15 cellular contexts compared by ENCODE assay signal in the genomic region with DNA sequence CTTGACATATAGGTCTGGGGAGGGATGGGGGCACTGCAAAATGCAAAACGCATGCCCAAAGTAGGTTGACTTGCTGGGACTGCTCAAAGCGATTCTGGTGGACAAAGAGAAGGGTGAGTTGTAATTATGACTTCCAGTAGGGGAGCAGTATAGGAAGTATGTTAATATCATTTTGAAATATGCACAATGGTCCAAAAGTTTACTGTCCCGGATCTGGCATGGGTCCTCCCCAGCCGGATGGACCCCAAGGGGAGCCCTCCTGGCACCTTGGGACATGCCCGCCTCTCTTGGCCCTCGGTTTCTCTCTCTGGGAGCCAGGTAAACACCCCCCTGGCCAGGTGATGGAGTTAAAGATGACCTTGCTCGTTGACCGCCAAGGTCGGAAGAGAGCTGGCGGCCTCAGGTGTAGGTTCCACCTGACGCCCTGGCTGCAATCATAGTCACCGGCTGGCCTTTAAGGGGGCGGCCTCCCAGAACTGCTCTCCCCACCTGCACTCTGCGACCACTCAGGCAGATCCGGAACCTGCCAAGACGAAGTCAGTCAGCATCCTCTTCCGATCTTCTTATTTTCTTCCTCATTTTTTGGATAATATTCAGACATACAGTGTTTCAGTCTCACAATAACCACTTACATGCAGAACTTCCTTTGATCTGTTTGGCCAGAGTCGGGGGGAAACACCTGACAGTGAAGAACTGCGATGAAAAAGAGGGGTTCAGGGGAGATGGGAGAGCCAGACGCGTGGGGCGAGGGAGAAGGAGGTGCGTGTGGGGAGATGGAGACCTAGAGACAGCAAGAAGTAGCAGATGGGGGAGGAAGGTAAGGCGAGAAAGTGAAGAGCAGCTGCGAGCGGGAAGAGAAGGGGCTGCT.
DNase-seq lines count a peak whose midpoint lies in the region; ATAC-seq, FAIRE-seq and TF ChIP-seq lines count a peak whose summit lies in the region.
"Had no signal": no experiment of that assay in that cellular context is flagged by ENCODE, and none has a peak within 500 bp of the region (broad histone marks: within the 10 kb centered on the region; RNA-seq: fewer than 3 reads in every experiment).

No MANE protein-coding gene starts in this region.

- no peak for TF ChIP-seq EP300 in upper lobe of left lung (IDR thresholded peaks at IDR 0.05)

- WGBS in upper lobe of left lung, 2 donors, result 24 to 29% methylated on average over 22 to 26 of the region's 26 CpGs

- ATAC-seq in upper lobe of left lung (ENCODE audit: low FRiP score in 2 of 2), result peak; percentile 23 to 27
- ATAC-seq in CD8-positive, alpha-beta T cell, result no peak
- ATAC-seq: activated CD8-positive, alpha-beta memory T cell treated with anti-CD3 and anti-CD28 coated beads, Interleukin-2, amount 10 ng/mL, durations not matched to agents 7 days and 5 days; mucosa of descending colon; stimulated activated effector memory CD8-positive, alpha-beta T cell treated with anti-CD3 and anti-CD28 coated beads, Interleukin-12 subunit alpha, Interleukin-12 subunit beta, amount 100 ng/mL, for 72 hours had no signal

- H3K9me3 ChIP-seq in Peyer's patch (no peaks in the 10 kb centered on the region), endothelial cell of umbilical vein (replicated peaks; ENCODE audit: control insufficient read depth, insufficient read depth, low read length) (no peaks in the 10 kb centered on the region), mucosa of rectum (ENCODE audit: control insufficient read depth in 2 of 2, low read length in 2 of 2) (no peaks in the 10 kb centered on the region), upper lobe of left lung (no peaks in the 10 kb centered on the region)
- H3K9me3 ChIP-seq in CD8-positive, alpha-beta T cell (ENCODE audit: low read length), result no peaks in the 10 kb centered on the region
- H3K9me3 ChIP-seq: mucosa of descending colon, SJCRH30 had no signal

- H4K20me1 ChIP-seq in endothelial cell of umbilical vein (replicated peaks; ENCODE audit: control insufficient read depth, extremely low read depth, insufficient read depth, low read length), result peaks cover 4% of the 10 kb centered on the region

- intact Hi-C loops in endothelial cell of umbilical vein (cut with micrococcal nuclease), result loop anchor here (10.0 kb wide), 1 partner anchor 982 kb away; no protein-coding TSS in a partner anchor
- intact Hi-C loops in posterior vena cava (cut with DNase I), result loop anchor here (5.0 to 10.0 kb wide), 3 partner anchors 109 to 1082 kb away; no protein-coding TSS in a partner anchor
- intact Hi-C loops in CD8-positive, alpha-beta T cell (cut with DNase I, micrococcal nuclease), result no loop called here

- H3K4me1 ChIP-seq in Peyer's patch (no peaks in the 10 kb centered on the region), endothelial cell of umbilical vein (ENCODE audit: control insufficient read depth, extremely low read depth, insufficient read depth, low read length) (no peaks in the 10 kb centered on the region), mucosa of rectum (ENCODE audit: control insufficient read depth in 2 of 2, insufficient read depth in 2 of 2, low read length in 2 of 2) (peaks cover 0 to 2% of the 10 kb centered on the region in 2 donors), upper lobe of left lung (peaks cover 0 to 8% (median 0%) of the 10 kb centered on the region in 4 donors)
- H3K4me1 ChIP-seq in CD8-positive, alpha-beta T cell (ENCODE audit: insufficient read depth, low read length), result no peaks in the 10 kb centered on the region
- H3K4me1 ChIP-seq: SJCRH30 had no signal

- no TSS peak for BruUV-seq in endothelial cell of umbilical vein (replicated peaks; lab: Mats Ljungman, UMichigan)

- no peaks in the 10 kb centered on the region for H3K79me2 ChIP-seq in endothelial cell of umbilical vein (ENCODE audit: control insufficient read depth, insufficient read depth, low read length)

- no peak overlapping the region for H3K27ac Mint-ChIP-seq in CD8-positive, alpha-beta T cell
- H3K27ac Mint-ChIP-seq: activated CD8-positive, alpha-beta memory T cell treated with anti-CD3 and anti-CD28 coated beads, Interleukin-2, amount 10 ng/mL, durations not matched to agents 7 days and 5 days; stimulated activated effector memory CD8-positive, alpha-beta T cell treated with anti-CD3 and anti-CD28 coated beads, Interleukin-12 subunit alpha, Interleukin-12 subunit beta, amount 100 ng/mL, for 72 hours had no signal

- H3K27ac ChIP-seq in Peyer's patch (peak overlapping the region; percentile 14 to 85 (median 68)), endothelial cell of umbilical vein (ENCODE audit: insufficient read depth, low read depth, low read length) (no peak overlapping the region), mucosa of rectum (ENCODE audit: low read depth in 2 of 2, low read length in 2 of 2) (peak overlapping the region; percentile 50 to 78), upper lobe of left lung (peak overlapping the region; percentile 81 to 93 (median 90))
- no peak overlapping the region for H3K27ac ChIP-seq in CD8-positive, alpha-beta T cell (ENCODE audit: low read depth, low read length)
- H3K27ac ChIP-seq: SJCRH30 had no signal

- no peak overlapping the region for H2AFZ ChIP-seq in endothelial cell of umbilical vein (ENCODE audit: low read depth, low read length)

- no peak overlapping the region for H3K9ac ChIP-seq in endothelial cell of umbilical vein (replicated peaks; ENCODE audit: extremely low read depth, insufficient read depth, low read length)
- no peak overlapping the region for H3K9ac ChIP-seq in mucosa of rectum (ENCODE audit: low read depth in 1 of 2, low read length in 2 of 2)

- dilution Hi-C loops in endothelial cell of umbilical vein (cut with MboI; ENCODE audit: extremely low pct_ligation_motif_present, low sequenced_read_pairs), result no loop called here

- H3K36me3 Mint-ChIP-seq in CD8-positive, alpha-beta T cell, result no peaks in the 10 kb centered on the region
- H3K36me3 Mint-ChIP-seq: stimulated activated effector memory CD8-positive, alpha-beta T cell treated with anti-CD3 and anti-CD28 coated beads, Interleukin-12 subunit alpha, Interleukin-12 subunit beta, amount 100 ng/mL, for 72 hours had no signal

- H3K4me3 Mint-ChIP-seq in CD8-positive, alpha-beta T cell, result no peak overlapping the region
- H3K4me3 Mint-ChIP-seq: activated CD8-positive, alpha-beta memory T cell treated with anti-CD3 and anti-CD28 coated beads, Interleukin-2, amount 10 ng/mL, durations not matched to agents 7 days and 5 days; stimulated activated effector memory CD8-positive, alpha-beta T cell treated with anti-CD3 and anti-CD28 coated beads, Interleukin-12 subunit alpha, Interleukin-12 subunit beta, amount 100 ng/mL, for 72 hours had no signal

- peaks cover 3% of the 10 kb centered on the region for H3K9me3 Mint-ChIP-seq in CD8-positive, alpha-beta T cell
- H3K9me3 Mint-ChIP-seq: stimulated activated effector memory CD8-positive, alpha-beta T cell treated with anti-CD3 and anti-CD28 coated beads, Interleukin-12 subunit alpha, Interleukin-12 subunit beta, amount 100 ng/mL, for 72 hours had no signal

- H3K4me2 ChIP-seq in endothelial cell of umbilical vein (ENCODE audit: insufficient read depth, low read length), result no peak overlapping the region

- CTCF ChIA-PET in endothelial cell of umbilical vein (lab: Charles Lee), result interaction anchor here (1.4 to 2.0 kb wide), 3 partner anchors 154 to 1448 kb away, joined by 5 to 10 read pairs (median 5); no protein-coding TSS in a partner anchor
- CTCF ChIA-PET in CD8-positive, alpha-beta T cell (lab: Charles Lee), result interaction anchor here (0.7 kb wide), 1 partner anchor 446 kb away, joined by 3 read pairs; no protein-coding TSS in a partner anchor

- H3K4me3 ChIP-seq in Peyer's patch (peak overlapping the region in 1 of 4 donors; percentile 22), endothelial cell of umbilical vein (replicated peaks in 1 of 3; ENCODE audit: insufficient read depth in 1 of 3, low read depth in 1 of 3, low read length in 3 of 3) (no peak overlapping the region), mucosa of rectum (ENCODE audit: low read length in 2 of 2) (no peak overlapping the region), upper lobe of left lung (peak overlapping the region in 2 of 4 donors; percentile 42 to 47)
- no peak overlapping the region for H3K4me3 ChIP-seq in CD8-positive, alpha-beta T cell (ENCODE audit: low read depth, low read length)
- H3K4me3 ChIP-seq: mucosa of descending colon, SJCRH30 had no signal

- POLR2A ChIA-PET in endothelial cell of umbilical vein (lab: Charles Lee), result interaction anchor here (0.7 kb wide), 1 partner anchor 155 kb away, joined by 3 read pairs; no protein-coding TSS in a partner anchor
- POLR2A ChIA-PET in CD8-positive, alpha-beta T cell (lab: Charles Lee), result no interaction called here

- no peak for TF ChIP-seq CTCF in Peyer's patch (IDR thresholded peaks at IDR 0.05)
- no peak for TF ChIP-seq CTCF in endothelial cell of umbilical vein (IDR thresholded peaks at IDR 0.05; ENCODE audit: extremely low read depth in 1 of 2, insufficient read depth in 1 of 2, low read depth in 1 of 2, low read length in 2 of 2)
- TF ChIP-seq CTCF in upper lobe of left lung (IDR thresholded peaks at IDR 0.05), result no peak
- no peak for TF ChIP-seq CTCF in CD8-positive, alpha-beta T cell (IDR thresholded peaks at IDR 0.05)

- H3K27me3 Mint-ChIP-seq in CD8-positive, alpha-beta T cell (ENCODE audit: low read depth), result peaks cover 29% of the 10 kb centered on the region

- peaks cover 6% of the 10 kb centered on the region for H3K4me1 Mint-ChIP-seq in CD8-positive, alpha-beta T cell (ENCODE audit: low read depth)
- H3K4me1 Mint-ChIP-seq: activated CD8-positive, alpha-beta memory T cell treated with anti-CD3 and anti-CD28 coated beads, Interleukin-2, amount 10 ng/mL, durations not matched to agents 7 days and 5 days; stimulated activated effector memory CD8-positive, alpha-beta T cell treated with anti-CD3 and anti-CD28 coated beads, Interleukin-12 subunit alpha, Interleukin-12 subunit beta, amount 100 ng/mL, for 72 hours had no signal

- H3K36me3 ChIP-seq in Peyer's patch (no peaks in the 10 kb centered on the region), endothelial cell of umbilical vein (ENCODE audit: control insufficient read depth in 2 of 2, extremely low read depth in 1 of 2, insufficient read depth in 2 of 2, low read length in 2 of 2) (no peaks in the 10 kb centered on the region), mucosa of rectum (ENCODE audit: control insufficient read depth in 2 of 2, insufficient read depth in 2 of 2, low read length in 2 of 2) (no peaks in the 10 kb centered on the region), upper lobe of left lung (no peaks in the 10 kb centered on the region)
- no peaks in the 10 kb centered on the region for H3K36me3 ChIP-seq in CD8-positive, alpha-beta T cell (ENCODE audit: insufficient read depth, low read length)
- H3K36me3 ChIP-seq: SJCRH30 had no signal

- FAIRE-seq in endothelial cell of umbilical vein (lab: Jason Lieb, UNC), result no peak

- TF ChIP-seq POLR2A in Peyer's patch (IDR thresholded peaks at IDR 0.05) (no peak), endothelial cell of umbilical vein (IDR thresholded peaks at IDR 0.05; ENCODE audit: low read depth, low read length) (no peak), upper lobe of left lung (IDR thresholded peaks at IDR 0.05) (no peak)

- DNase-seq in Peyer's patch (no peak), endothelial cell of umbilical vein (ENCODE audit: low read depth, low spot score) (no peak), upper lobe of left lung (peak in 1 of 2 donors; percentile 21), posterior vena cava (ENCODE audit: low spot score) (no peak), NCI-H345 (lab: John Stamatoyannopoulos, UW) (no peak)
- no peak for DNase-seq in CD8-positive, alpha-beta T cell
- DNase-seq: activated CD8-positive, alpha-beta memory T cell treated with anti-CD3 and anti-CD28 coated beads, Interleukin-2, amount 10 ng/mL, durations not matched to agents 7 days and 5 days; activated naive CD4-positive, alpha-beta T cell treated with Interleukin-2 at 50 U/mL for 16 hours; central memory CD4-positive, alpha-beta T cell; MM.1S; mucosa of descending colon; SJCRH30; stimulated activated CD4-positive, alpha-beta T cell treated with anti-CD3 and anti-CD28 coated beads, Interleukin-4, amount 100 ng/mL, for 24 hours had no signal

- H3K27me3 ChIP-seq in Peyer's patch (peaks cover 0 to 9% of the 10 kb centered on the region in 2 donors), endothelial cell of umbilical vein (ENCODE audit: control insufficient read depth in 2 of 2, insufficient read depth in 2 of 2, low read length in 2 of 2) (peaks cover 52 to 90% of the 10 kb centered on the region in 2 experiments), mucosa of rectum (ENCODE audit: control insufficient read depth in 2 of 2, insufficient read depth in 2 of 2, low read length in 2 of 2) (peaks cover 24 to 56% of the 10 kb centered on the region in 2 donors), upper lobe of left lung (peaks cover 0 to 30% (median 9%) of the 10 kb centered on the region in 4 donors)
- peaks cover 23% of the 10 kb centered on the region for H3K27me3 ChIP-seq in CD8-positive, alpha-beta T cell (ENCODE audit: insufficient read depth, low read length)

- no peaks in the 10 kb centered on the region for H3K9me1 ChIP-seq in endothelial cell of umbilical vein (replicated peaks; ENCODE audit: control insufficient read depth, extremely low read depth, insufficient read depth, low read length)

Comparison
In these comparisons a context has a peak if more than half of its experiments do, and no peak if none do; other contexts are left out.
1. H3K27ac ChIP-seq: peak in Peyer's patch (4 of 4), mucosa of rectum (2 of 2) and upper lobe of left lung (4 of 4); none in endothelial cell of umbilical vein (single experiment) and CD8-positive, alpha-beta T cell (single experiment).
2. intact Hi-C loops: an anchor here in endothelial cell of umbilical vein (10.0 kb wide) and posterior vena cava (5.0 to 10.0 kb wide); none called in CD8-positive, alpha-beta T cell.